ENCODE assay signal across 9 cellular contexts in genomic region chr5:138955013-138955660, GRCh38.
A peak's percentile ranks its signal among the peaks of the same experiment; 100 is the strongest.
DNase-seq lines count a peak whose midpoint lies in the region; ATAC-seq and TF ChIP-seq lines count a peak whose summit lies in the region.
"Had no signal": no experiment of that assay in that cellular context is flagged by ENCODE, and none has a peak within 500 bp of the region (broad histone marks: within the 10 kb centered on the region; RNA-seq: fewer than 3 reads in every experiment).

No MANE protein-coding gene starts in this region.

- ATAC-seq in GM21360 (IDR thresholded peaks at IDR 0.05; ENCODE audit: unreplicated experiment), result no peak
- ATAC-seq in HG03439 (IDR thresholded peaks at IDR 0.05; ENCODE audit: unreplicated experiment), result no peak
- ATAC-seq: GM23338 had no signal

- H3K27ac ChIP-seq in VCaP, result peak overlapping the region; percentile 83
- peak overlapping the region; percentile 88 for H3K27ac ChIP-seq in substantia nigra (ENCODE audit: low read depth, low read length, poor library complexity, severe bottlenecking)

- TF ChIP-seq CTCF in VCaP (conservative IDR thresholded peaks at IDR 0.05), result no peak

- DNase-seq in NCI-H2081 treated with DMSO at 0.1 percent for 48 hours (lab: John Stamatoyannopoulos, UW) (peak; percentile 45), left kidney (ENCODE audit: low read depth, low spot score) (peak; percentile 81), substantia nigra (lab: John Stamatoyannopoulos, UW) (peak in 27 of 49 donors; percentile 23 to 74 (median 43)), NCI-H226 (no peak), cortex of kidney (lab: John Stamatoyannopoulos, UW) (no peak)

Comparison
In these comparisons a context has a peak if more than half of its experiments do, and no peak if none do; other contexts are left out.
1. DNase-seq: peak in NCI-H2081 treated with DMSO at 0.1 percent for 48 hours (single experiment), left kidney (single experiment) and substantia nigra (27 of 49); none in NCI-H226 (single experiment) and cortex of kidney (single experiment).